Comparison of ENCODE assay signal across 16 cellular contexts in genomic region chr1:203144661-203145060, GRCh38. TPM values are rescaled to one million over a fixed set of nuclear protein-coding genes. Genes with fewer than 3 reads are reported as not detected.
A peak's percentile ranks its signal among the peaks of the same experiment; 100 is the strongest.
DNase-seq lines count a peak whose midpoint lies in the region; ATAC-seq and TF ChIP-seq lines count a peak whose summit lies in the region.
"Had no signal": no experiment of that assay in that cellular context is flagged by ENCODE, and none has a peak within 500 bp of the region (broad histone marks: within the 10 kb centered on the region; RNA-seq: fewer than 3 reads in every experiment).

No MANE protein-coding gene starts in this region.

- H3K4me1 ChIP-seq in BLaER1: peaks cover 100% of the 10 kb centered on the region
- peaks cover 19% of the 10 kb centered on the region for H3K4me1 ChIP-seq in Panc1 (ENCODE audit: control insufficient read depth, insufficient read depth, low read length)
- H3K4me1 ChIP-seq in osteoblast (ENCODE audit: insufficient read depth, low read length): no peaks in the 10 kb centered on the region
- H3K4me1 ChIP-seq: psoas muscle, upper lobe of right lung had no signal

- ATAC-seq in Panc1: peak; percentile 49
- ATAC-seq: activated naive CD4-positive, alpha-beta T cell treated with anti-CD3 and anti-CD28 coated beads, Interleukin-2, amount 50 U/mL, for 72 hours; psoas muscle; upper lobe of right lung; WTC11 had no signal

- no peak overlapping the region for H2AFZ ChIP-seq in osteoblast (ENCODE audit: low read length)

- peak overlapping the region; percentile 73; the same call in 1 of the 2 replicates for H3K27ac ChIP-seq in BLaER1
- H3K27ac ChIP-seq in Panc1 (ENCODE audit: low read length): peak overlapping the region; percentile 55
- no peak overlapping the region for H3K27ac ChIP-seq in osteoblast (ENCODE audit: low read depth, low read length)
- H3K27ac ChIP-seq: psoas muscle, upper lobe of right lung had no signal

- H3K9me3 ChIP-seq in BLaER1: no peaks in the 10 kb centered on the region
- no peaks in the 10 kb centered on the region for H3K9me3 ChIP-seq in Panc1 (ENCODE audit: control insufficient read depth, insufficient read depth, low read depth, low read length)
- H3K9me3 ChIP-seq in osteoblast (ENCODE audit: low read depth, low read length): no peaks in the 10 kb centered on the region
- H3K9me3 ChIP-seq: psoas muscle, upper lobe of right lung had no signal

- TF ChIP-seq CTCF in Panc1 (IDR thresholded peaks at IDR 0.05) (no peak), foreskin fibroblast (IDR thresholded peaks at IDR 0.05; ENCODE audit: low read depth, low read length) (no peak), osteoblast (IDR thresholded peaks at IDR 0.05; ENCODE audit: extremely low read depth, low read depth, low read length) (no peak)

- H4K20me1 ChIP-seq in BLaER1 (no peaks in the 10 kb centered on the region), osteoblast (ENCODE audit: insufficient read depth, low read length) (no peaks in the 10 kb centered on the region)

- in situ Hi-C loops in Panc1 (cut with HindIII; ENCODE audit: low pct_unique_long_range_greater_than_20kb, low sequenced_read_pairs): no loop called here

- CTCF ChIA-PET in Panc1 (lab: Charles Lee): no interaction called here

- no peaks in the 10 kb centered on the region for H3K27me3 ChIP-seq in BLaER1
- no peaks in the 10 kb centered on the region for H3K27me3 ChIP-seq in Panc1 (ENCODE audit: control insufficient read depth, insufficient read depth, low read length)
- peaks cover 4% of the 10 kb centered on the region for H3K27me3 ChIP-seq in osteoblast (ENCODE audit: insufficient read depth, low read length)
- H3K27me3 ChIP-seq: upper lobe of right lung had no signal

- POLR2A ChIA-PET in Panc1 (lab: Charles Lee): no interaction called here

- H3K4me2 ChIP-seq in BLaER1 (peak overlapping the region; percentile 84), osteoblast (ENCODE audit: insufficient read depth, low read length) (no peak overlapping the region)

- H3K4me3 ChIP-seq in BLaER1: no peak overlapping the region
- H3K4me3 ChIP-seq in Panc1 (ENCODE audit: low read depth in 2 of 2, low read length in 2 of 2): no peak overlapping the region
- no peak overlapping the region for H3K4me3 ChIP-seq in foreskin fibroblast (ENCODE audit: low read depth in 1 of 2, low read length in 2 of 2)
- no peak overlapping the region for H3K4me3 ChIP-seq in osteoblast (ENCODE audit: insufficient read depth, low read length)
- H3K4me3 ChIP-seq: psoas muscle, upper lobe of right lung had no signal

- no peak overlapping the region for H3K9ac ChIP-seq in BLaER1

- DNase-seq in Panc1 (ENCODE audit: low read depth, low spot score) (no peak), foreskin fibroblast (peak; percentile 50), osteoblast (ENCODE audit: insufficient read length, low spot score, missing footprints) (peak; percentile 76), cerebellar nuclear complex (lab: John Stamatoyannopoulos, UW) (no peak), NCI-H748 (lab: John Stamatoyannopoulos, UW; ENCODE audit: unreplicated experiment) (no peak), UCSD-AML1 (lab: John Stamatoyannopoulos, UW; ENCODE audit: unreplicated experiment) (no peak)
- DNase-seq in activated CD4-positive, alpha-beta T cell treated with anti-CD3 and anti-CD28 coated beads for 4 hours: no peak
- DNase-seq: erythroblast, psoas muscle, SW 1271, upper lobe of right lung had no signal

- H3K36me3 ChIP-seq in BLaER1: no peaks in the 10 kb centered on the region
- H3K36me3 ChIP-seq in Panc1 (ENCODE audit: control insufficient read depth, insufficient read depth, low read length): no peaks in the 10 kb centered on the region
- H3K36me3 ChIP-seq in osteoblast (ENCODE audit: insufficient read depth, low read length): no peaks in the 10 kb centered on the region
- H3K36me3 ChIP-seq: upper lobe of right lung had no signal

- no peaks in the 10 kb centered on the region for H3K79me2 ChIP-seq in osteoblast (ENCODE audit: insufficient read depth, low read length)

- BruUV-seq in Panc1 (replicated peaks; lab: Mats Ljungman, UMichigan): no TSS peak

- intact Hi-C loops in Panc1 (cut with micrococcal nuclease; ENCODE audit: unreplicated experiment): no loop called here

RNA-seq across cellular contexts. Expression of gene ADORA1, which starts 17.1 kb away (rescaled TPM):
- total RNA-seq in Panc1 (2021; ENCODE audit: unreplicated experiment) (8.5 TPM), osteoblast (4.0 and 9.1 TPM in 2 replicates)
- 7.1 TPM for polyA plus RNA-seq in Panc1 (2012; ENCODE audit: insufficient read length)
- total RNA-seq: activated naive CD4-positive, alpha-beta T cell treated with anti-CD3 and anti-CD28 coated beads, Interleukin-2, amount 50 U/mL, for 72 hours; mononuclear cell had no signal

RNA-seq across cellular contexts. Expression of gene MYBPH, which starts 31.0 kb away (rescaled TPM):
- total RNA-seq in Panc1 (2021; ENCODE audit: unreplicated experiment): not detected
- polyA plus RNA-seq in Panc1 (2012; ENCODE audit: insufficient read length): not detected
- under 0.01 and 0.29 TPM in 2 replicates for total RNA-seq in osteoblast
- total RNA-seq: activated naive CD4-positive, alpha-beta T cell treated with anti-CD3 and anti-CD28 coated beads, Interleukin-2, amount 50 U/mL, for 72 hours; cerebellum; mononuclear cell; upper lobe of right lung; WTC11 had no signal

RNA-seq across cellular contexts. Expression of gene CHI3L1, which starts 41.8 kb away (rescaled TPM):
- total RNA-seq in Panc1 (2021; ENCODE audit: unreplicated experiment) (0.10 TPM), osteoblast (273 and 932 TPM in 2 replicates)
- polyA plus RNA-seq in Panc1 (2012; ENCODE audit: insufficient read length): 0.97 TPM

RNA-seq across cellular contexts. Expression of gene MYOG, which starts 58.8 kb away (rescaled TPM):
- total RNA-seq in Panc1 (2021; ENCODE audit: unreplicated experiment): not detected
- polyA plus RNA-seq in Panc1 (2012; ENCODE audit: insufficient read length): not detected
- total RNA-seq in osteoblast: not detected in 2 replicates
- total RNA-seq: activated naive CD4-positive, alpha-beta T cell treated with anti-CD3 and anti-CD28 coated beads, Interleukin-2, amount 50 U/mL, for 72 hours; cerebellum; mononuclear cell; upper lobe of right lung; WTC11 had no signal

Comparison
In these comparisons a context has a peak if more than half of its experiments do, and no peak if none do; other contexts are left out.
1. DNase-seq: peak in foreskin fibroblast (2 of 2) and osteoblast (single experiment); none in Panc1 (single experiment), cerebellar nuclear complex (0 of 2), activated CD4-positive, alpha-beta T cell treated with anti-CD3 and anti-CD28 coated beads for 4 hours (0 of 2), NCI-H748 (single experiment) and UCSD-AML1 (single experiment).
2. RNA of gene CHI3L1, which starts 41.8 kb away (total RNA-seq): 273 to 932 TPM in osteoblast; 0.10 TPM in Panc1 (single experiment); every median in the first group is over 100 times any median in the second.